ENCODE assay signal across 20 cellular contexts in the genomic region with DNA sequence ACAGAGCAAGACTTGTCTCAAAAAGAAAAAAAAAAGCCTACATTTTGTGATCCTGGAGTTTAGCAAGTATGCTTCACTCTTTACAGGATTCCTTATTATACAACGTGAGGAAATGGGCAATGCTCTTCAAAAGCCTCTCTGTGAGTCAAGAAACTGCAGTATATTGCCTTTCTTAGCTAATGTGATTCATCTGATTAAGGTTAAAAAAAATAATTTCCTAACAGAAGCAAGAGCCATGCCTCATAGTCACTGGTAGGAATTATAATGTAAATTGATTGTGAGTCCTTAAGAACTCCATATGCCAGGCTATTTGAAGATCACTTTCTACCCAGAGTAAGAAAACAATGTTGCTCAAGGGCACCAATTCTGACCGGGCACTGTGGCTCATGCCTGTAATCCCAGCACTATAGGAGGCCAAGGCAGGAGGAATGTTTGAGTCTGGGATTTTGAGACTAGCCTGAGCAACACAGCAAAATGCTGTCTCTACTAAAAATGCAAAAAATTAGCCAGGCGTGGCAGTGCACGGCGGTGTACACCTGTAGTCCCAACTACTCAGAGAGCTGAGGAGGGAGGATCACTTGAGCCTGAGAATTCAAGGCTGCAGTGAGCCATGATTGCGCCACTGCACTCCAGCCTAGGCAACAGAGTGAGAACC. TPM values are rescaled to one million over a fixed set of nuclear protein-coding genes. Genes with fewer than 3 reads are reported as not detected.
DNase-seq lines count a peak whose midpoint lies in the region; ATAC-seq and TF ChIP-seq lines count a peak whose summit lies in the region.
"Had no signal": no experiment of that assay in that cellular context is flagged by ENCODE, and none has a peak within 500 bp of the region (broad histone marks: within the 10 kb centered on the region; RNA-seq: fewer than 3 reads in every experiment).

No MANE protein-coding gene starts in this region.

- no peaks in the 10 kb centered on the region for H3K79me1 ChIP-seq in IMR-90 (ENCODE audit: low read depth in 1 of 2, low read length in 2 of 2)

- H3K27ac ChIP-seq in IMR-90 (ENCODE audit: insufficient read depth, low read length), result no peak overlapping the region
- H3K27ac ChIP-seq in left lung, result no peak overlapping the region
- H3K27ac ChIP-seq: BLaER1, SJCRH30 had no signal

- H2BK20ac ChIP-seq in IMR-90 (ENCODE audit: low read depth, low read length), result no peak overlapping the region

- no peak overlapping the region for H3K4ac ChIP-seq in IMR-90 (ENCODE audit: low read depth, low read length)

- H2AFZ ChIP-seq in IMR-90 (replicated peaks; ENCODE audit: low read length, poor library complexity), result no peak overlapping the region

- no peak overlapping the region for H2AK5ac ChIP-seq in IMR-90 (ENCODE audit: low read depth, low read length)

- H3K14ac ChIP-seq in IMR-90 (replicated peaks; ENCODE audit: low read depth, low read length), result no peak overlapping the region

- H2BK5ac ChIP-seq in IMR-90 (ENCODE audit: low read depth, low read length, poor library complexity, severe bottlenecking), result no peak overlapping the region

- H3K27me3 ChIP-seq in IMR-90 (ENCODE audit: control insufficient read depth, insufficient read depth, low read length) (peaks cover 11% of the 10 kb centered on the region), adipocyte (replicated peaks; ENCODE audit: control insufficient read depth, insufficient read depth, low read length) (peaks cover 2% of the 10 kb centered on the region), left lung (no peaks in the 10 kb centered on the region)
- H3K27me3 ChIP-seq: BLaER1, SJCRH30 had no signal

- H4K5ac ChIP-seq in IMR-90 (ENCODE audit: low read depth, low read length), result no peak overlapping the region

- no peak overlapping the region for H3K56ac ChIP-seq in IMR-90 (ENCODE audit: extremely low read depth, insufficient read depth, low read length)

- intact Hi-C loops in IMR-90 (cut with micrococcal nuclease), result no loop called here
- intact Hi-C loops in left lung (cut with DNase I), result no loop called here

- H2AK9ac ChIP-seq in IMR-90 (replicated peaks; ENCODE audit: low read depth, low read length, poor library complexity), result no peak overlapping the region

- in situ Hi-C loops in IMR-90 (cut with MboI; ENCODE audit: low sequenced_read_pairs), result no loop called here
- in situ Hi-C loops in GM13977 (cut with MboI; ENCODE audit: low pct_unique_long_range_greater_than_20kb, low sequenced_read_pairs, unreplicated experiment), result no loop called here

- no peak for TF ChIP-seq RAD21 in IMR-90 (IDR thresholded peaks at IDR 0.05; ENCODE audit: low read length)

- BruUV-seq in IMR-90 (replicated peaks; lab: Mats Ljungman, UMichigan), result no TSS peak

- no peak overlapping the region for H4K8ac ChIP-seq in IMR-90 (ENCODE audit: low read depth in 2 of 2, low read length in 2 of 2)

- no peak overlapping the region for H3K9ac ChIP-seq in IMR-90 (ENCODE audit: low read depth, low read length)
- no peak overlapping the region for H3K9ac ChIP-seq in adipocyte (ENCODE audit: low read length)
- H3K9ac ChIP-seq: BLaER1 had no signal

- DNase-seq in IMR-90 (peak; percentile 11), adipocyte (ENCODE audit: low read depth) (peak; percentile 8), left lung (no peak), GM13977 (ENCODE audit: low spot score) (no peak), DMS53 treated with DMSO at 0.1 percent for 48 hours (lab: John Stamatoyannopoulos, UW; ENCODE audit: unreplicated experiment) (no peak), C1 segment of cervical spinal cord (lab: John Stamatoyannopoulos, UW) (no peak)
- DNase-seq: Caco-2; CD4-positive, alpha-beta memory T cell; DMS153; GDM1; MV-4-11; NCI-H1105 treated with DMSO at 0.1 percent for 48 hours; NCI-H2029 treated with DMSO at 0.1 percent for 48 hours; NCI-H526 treated with DMSO at 0.1 percent for 48 hours; OCI-M1; SJCRH30 had no signal

- H3K9me3 ChIP-seq in IMR-90 (ENCODE audit: control insufficient read depth, insufficient read depth, low read length), result no peaks in the 10 kb centered on the region
- no peaks in the 10 kb centered on the region for H3K9me3 ChIP-seq in adipocyte (ENCODE audit: control insufficient read depth, low read length)
- no peaks in the 10 kb centered on the region for H3K9me3 ChIP-seq in left lung
- H3K9me3 ChIP-seq: BLaER1, Caco-2, SJCRH30 had no signal

- no peaks in the 10 kb centered on the region for H3K36me3 ChIP-seq in IMR-90 (ENCODE audit: control insufficient read depth, insufficient read depth, low read length)
- no peaks in the 10 kb centered on the region for H3K36me3 ChIP-seq in adipocyte (ENCODE audit: control insufficient read depth, insufficient read depth, low read length, severe bottlenecking)
- no peaks in the 10 kb centered on the region for H3K36me3 ChIP-seq in left lung
- H3K36me3 ChIP-seq: BLaER1, SJCRH30 had no signal

- H3K18ac ChIP-seq in IMR-90 (ENCODE audit: low read depth, low read length), result no peak overlapping the region

- no peak overlapping the region for H4K91ac ChIP-seq in IMR-90 (ENCODE audit: insufficient read depth, low read depth, low read length)

- no peaks in the 10 kb centered on the region for H4K20me1 ChIP-seq in IMR-90 (ENCODE audit: insufficient read depth, low read length)
- H4K20me1 ChIP-seq: BLaER1 had no signal

- no peak for TF ChIP-seq POLR2A in IMR-90 (IDR thresholded peaks at IDR 0.05; ENCODE audit: low read depth, low read length)

- no CpG with 5 or more reads among the region's 6 CpGs for WGBS in IMR-90 (ENCODE audit: extremely low coverage in 2 of 2, insufficient read length in 1 of 2), 2 experiments

- dilution Hi-C loops in IMR-90 (cut with HindIII; ENCODE audit: low sequenced_read_pairs, unreplicated experiment), result no loop called here

- H2BK120ac ChIP-seq in IMR-90 (ENCODE audit: low read depth, low read length), result no peak overlapping the region

- H3K4me1 ChIP-seq in IMR-90 (ENCODE audit: control insufficient read depth, insufficient read depth, low read length) (no peaks in the 10 kb centered on the region), adipocyte (ENCODE audit: control insufficient read depth, insufficient read depth, low read length) (peaks cover 9% of the 10 kb centered on the region), left lung (no peaks in the 10 kb centered on the region)
- H3K4me1 ChIP-seq: BLaER1, Caco-2, SJCRH30 had no signal

- H3K9me1 ChIP-seq in IMR-90 (ENCODE audit: insufficient read depth, low read length), result no peaks in the 10 kb centered on the region

- no peak overlapping the region for H3K4me2 ChIP-seq in IMR-90 (ENCODE audit: low read depth, low read length)
- H3K4me2 ChIP-seq: BLaER1 had no signal

- TF ChIP-seq CTCF in IMR-90 (conservative IDR thresholded peaks at IDR 0.05; ENCODE audit: low read depth, low read length) (no peak), left lung (IDR thresholded peaks at IDR 0.05) (no peak), GM13977 (IDR thresholded peaks at IDR 0.05; ENCODE audit: extremely low read depth, insufficient read depth, missing control alignments) (no peak)

- ATAC-seq in IMR-90 (ENCODE audit: low read depth) (no peak), left lung (peak; percentile 45), HG02970 (IDR thresholded peaks at IDR 0.05; ENCODE audit: low FRiP score, unreplicated experiment) (no peak)

- H3K4me3 ChIP-seq in IMR-90 (ENCODE audit: insufficient read depth, low read depth, low read length) (no peak overlapping the region), adipocyte (ENCODE audit: low read length) (no peak overlapping the region), left lung (no peak overlapping the region)
- H3K4me3 ChIP-seq: BLaER1, SJCRH30 had no signal

- CTCF ChIA-PET in IMR-90 (lab: Yijun Ruan, JAX), result no interaction called here

- H3K23ac ChIP-seq in IMR-90 (ENCODE audit: low read depth, low read length), result no peak overlapping the region

- H2BK15ac ChIP-seq in IMR-90 (ENCODE audit: low read depth, low read length), result no peak overlapping the region

- POLR2A ChIA-PET in IMR-90 (lab: Charles Lee; ENCODE audit: unreplicated experiment), result no interaction called here

TF ChIP-seq in IMR-90, 13 proteins besides CTCF, POLR2A, EP300 and RAD21:
- TF ChIP-seq, protein P1, sequence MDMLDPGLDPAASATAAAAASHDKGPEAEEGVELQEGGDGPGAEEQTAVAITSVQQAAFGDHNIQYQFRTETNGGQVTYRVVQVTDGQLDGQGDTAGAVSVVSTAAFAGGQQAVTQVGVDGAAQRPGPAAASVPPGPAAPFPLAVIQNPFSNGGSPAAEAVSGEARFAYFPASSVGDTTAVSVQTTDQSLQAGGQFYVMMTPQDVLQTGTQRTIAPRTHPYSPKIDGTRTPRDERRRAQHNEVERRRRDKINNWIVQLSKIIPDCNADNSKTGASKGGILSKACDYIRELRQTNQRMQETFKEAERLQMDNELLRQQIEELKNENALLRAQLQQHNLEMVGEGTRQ (IDR thresholded peaks at IDR 0.05; ENCODE audit: low read depth, low read length), result no peak
- TF ChIP-seq MXI1 (IDR thresholded peaks at IDR 0.05; ENCODE audit: borderline replicate concordance, low read depth, low read length) (no peak), MAZ (IDR thresholded peaks at IDR 0.05; ENCODE audit: borderline replicate concordance, low read depth, low read length) (no peak), SMC3 (IDR thresholded peaks at IDR 0.05; ENCODE audit: low read depth, low read length) (no peak), RFX5 (IDR thresholded peaks at IDR 0.05; ENCODE audit: low read depth, low read length) (no peak), CHD1 (IDR thresholded peaks at IDR 0.05; ENCODE audit: low read depth, low read length) (no peak), CEBPB (IDR thresholded peaks at IDR 0.05; ENCODE audit: low read depth, low read length) (no peak)

RNA-seq across cellular contexts. Expression of a gene that starts 43.3 kb away (rescaled TPM):
- total RNA-seq in IMR-90 (2012; rRNA removed) (not detected in 2 replicates), left lung (1 to 10 TPM in 1 of 2 donors, not detected in 1; 1.5 TPM)
- polyA plus RNA-seq in IMR-90 (2012; rRNA removed), result 0.07 TPM in 1 of 2 replicates, not detected in the other
- polyA plus RNA-seq in IMR-90 (2012; cell fraction: cytosol; rRNA removed), result not detected in 2 replicates
- polyA plus RNA-seq in IMR-90 (2012; cell fraction: nucleus; rRNA removed; ENCODE audit: low replicate concordance), result not detected in 2 replicates
- total RNA-seq: Daoy, M059J, SJCRH30 had no signal
- polyA plus RNA-seq: CD4-positive, alpha-beta memory T cell had no signal

RNA-seq across cellular contexts. Expression of a gene that starts 46.5 kb away (rescaled TPM):
- total RNA-seq in IMR-90 (2012; rRNA removed) (69.7 and 74.4 TPM in 2 replicates), left lung (10 to 100 TPM; 52.9 to 84.1 TPM)
- 22.6 and 28.4 TPM in 2 replicates for polyA plus RNA-seq in IMR-90 (2012; rRNA removed)
- 8.9 and 12.3 TPM in 2 replicates for polyA plus RNA-seq in IMR-90 (2012; cell fraction: cytosol; rRNA removed)
- 19.6 and 68.9 TPM in 2 replicates for polyA plus RNA-seq in IMR-90 (2012; cell fraction: nucleus; rRNA removed; ENCODE audit: low replicate concordance)

Comparison
In these comparisons a context has a peak if more than half of its experiments do, and no peak if none do; other contexts are left out.
1. DNase-seq: peak in IMR-90 (single experiment) and adipocyte (single experiment); none in left lung (0 of 2), GM13977 (single experiment), DMS53 treated with DMSO at 0.1 percent for 48 hours (single experiment) and C1 segment of cervical spinal cord (0 of 14).